ENCODE assay signal across 8 cellular contexts in the genomic region with DNA sequence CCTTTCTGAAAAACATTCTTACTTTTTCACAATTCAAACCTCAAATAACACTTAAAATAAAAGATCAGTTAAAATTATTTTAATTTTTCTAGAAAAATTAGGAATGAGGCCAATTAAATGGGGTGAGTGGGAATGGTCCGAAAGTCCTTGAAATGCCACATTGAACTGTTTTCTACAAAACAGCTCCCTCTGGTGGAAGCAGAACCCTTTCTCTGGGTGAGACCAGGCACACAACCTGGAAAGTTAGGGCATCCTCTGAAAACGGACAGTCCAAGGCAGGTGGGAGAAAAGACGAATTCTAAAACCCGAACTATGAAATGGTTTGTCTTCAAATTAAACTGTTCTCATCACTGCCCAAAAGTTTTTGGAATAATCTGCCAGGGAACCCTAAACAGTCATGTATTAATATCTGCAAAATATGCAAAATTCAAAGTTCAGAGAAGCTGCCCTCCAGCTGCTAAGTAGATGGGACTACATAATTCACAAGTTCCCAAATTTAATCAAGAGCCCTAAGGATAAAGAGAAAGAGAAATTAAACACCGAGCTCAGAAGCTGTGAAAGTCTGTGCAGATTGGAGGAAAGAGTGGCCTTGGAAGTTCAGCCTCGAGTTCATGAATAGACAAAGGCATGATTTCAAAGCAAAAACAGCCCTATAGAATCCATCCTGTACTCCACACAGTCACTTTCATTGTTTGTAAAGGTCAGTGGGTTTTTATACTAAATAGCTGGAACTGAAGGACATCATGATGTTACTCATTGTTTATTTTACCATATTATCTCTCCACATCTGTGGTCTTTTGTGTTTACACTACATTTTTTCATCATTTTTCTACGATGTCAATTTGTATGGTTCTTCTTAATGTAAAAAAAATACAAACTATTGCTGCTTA.
DNase-seq lines count a peak whose midpoint lies in the region; ATAC-seq and TF ChIP-seq lines count a peak whose summit lies in the region.

No MANE protein-coding gene starts in this region.

- no peaks in the 10 kb centered on the region for H3K4me1 ChIP-seq in psoas muscle

- H3K27ac ChIP-seq in psoas muscle = no peak overlapping the region

- intact Hi-C loops in natural killer cell (cut with micrococcal nuclease) = no loop called here
- intact Hi-C loops in psoas muscle (cut with DNase I) = loop anchor here (1.0 to 5.0 kb wide), 4 partner anchors 106 to 254 kb away; a partner anchor contains a TSS

- H3K4me3 ChIP-seq in MG63 (no peak overlapping the region), psoas muscle (no peak overlapping the region)

- H3K4me3 Mint-ChIP-seq in natural killer cell = no peak overlapping the region
- H3K4me3 Mint-ChIP-seq in natural killer cell treated with Interleukin-12 subunit alpha and Interleukin-12 subunit beta and Interleukin-15 and Interleukin-18, amount 100 ng/mL, for 72 hours = no peak overlapping the region

- no peaks in the 10 kb centered on the region for H3K36me3 Mint-ChIP-seq in natural killer cell
- no peaks in the 10 kb centered on the region for H3K36me3 Mint-ChIP-seq in natural killer cell treated with Interleukin-12 subunit alpha and Interleukin-12 subunit beta and Interleukin-15 and Interleukin-18, amount 100 ng/mL, for 72 hours

- no peaks in the 10 kb centered on the region for H3K27me3 ChIP-seq in MG63
- peaks cover 0 to 2% (median 0%) of the 10 kb centered on the region in 3 donors for H3K27me3 ChIP-seq in psoas muscle (ENCODE audit: insufficient read depth in 3 of 3, low read length in 2 of 3)

- H3K27me3 Mint-ChIP-seq in natural killer cell (ENCODE audit: low read depth in 2 of 2) = no peaks in the 10 kb centered on the region
- H3K27me3 Mint-ChIP-seq in natural killer cell treated with Interleukin-12 subunit alpha and Interleukin-12 subunit beta and Interleukin-15 and Interleukin-18, amount 100 ng/mL, for 72 hours = no peaks in the 10 kb centered on the region

- H3K4me1 Mint-ChIP-seq in natural killer cell = no peaks in the 10 kb centered on the region
- no peaks in the 10 kb centered on the region for H3K4me1 Mint-ChIP-seq in natural killer cell treated with Interleukin-12 subunit alpha and Interleukin-12 subunit beta and Interleukin-15 and Interleukin-18, amount 100 ng/mL, for 72 hours (ENCODE audit: low read depth in 2 of 2)

- H3K27ac Mint-ChIP-seq in natural killer cell = no peak overlapping the region
- no peak overlapping the region for H3K27ac Mint-ChIP-seq in natural killer cell treated with Interleukin-12 subunit alpha and Interleukin-12 subunit beta and Interleukin-15 and Interleukin-18, amount 100 ng/mL, for 72 hours

- DNase-seq in natural killer cell (no peak), MG63 (peak; percentile 11), germinal center (ENCODE audit: low spot score) (peak; percentile 17), psoas muscle (no peak)
- DNase-seq in natural killer cell treated with Interleukin-12 subunit alpha and Interleukin-12 subunit beta and Interleukin-15 and Interleukin-18, amount 100 ng/mL, for 72 hours (ENCODE audit: low spot score) = no peak
- DNase-seq in activated CD4-positive, alpha-beta T cell treated with anti-CD3 and anti-CD28 coated beads, Interleukin-2, amount 50 U/mL, for 1 hour = peak; percentile 1

- WGBS in psoas muscle, 3 donors = 34 to 37% (median 34%) methylated on average over 7 of the region's 7 CpGs

- H3K9me3 ChIP-seq in MG63 = no peaks in the 10 kb centered on the region
- no peaks in the 10 kb centered on the region for H3K9me3 ChIP-seq in psoas muscle

- H3K36me3 ChIP-seq in MG63 (peaks cover 9% of the 10 kb centered on the region), psoas muscle (ENCODE audit: insufficient read depth in 1 of 2, low read depth in 1 of 2) (no peaks in the 10 kb centered on the region)

- TF ChIP-seq CTCF in natural killer cell (IDR thresholded peaks at IDR 0.05) (peak; percentile 40), psoas muscle (IDR thresholded peaks at IDR 0.05) (peak; percentile 81)

- ATAC-seq in natural killer cell (no peak), psoas muscle (peak in 3 of 4 donors; percentile 51 to 64 (median 61)), HG02840 (IDR thresholded peaks at IDR 0.05; ENCODE audit: low FRiP score, unreplicated experiment) (no peak), GM18870 (IDR thresholded peaks at IDR 0.05; ENCODE audit: unreplicated experiment) (no peak)
- no peak for ATAC-seq in natural killer cell treated with Interleukin-12 subunit alpha and Interleukin-12 subunit beta and Interleukin-15 and Interleukin-18, amount 100 ng/mL, for 72 hours

- H3K9me3 Mint-ChIP-seq in natural killer cell = no peaks in the 10 kb centered on the region
- no peaks in the 10 kb centered on the region for H3K9me3 Mint-ChIP-seq in natural killer cell treated with Interleukin-12 subunit alpha and Interleukin-12 subunit beta and Interleukin-15 and Interleukin-18, amount 100 ng/mL, for 72 hours

Comparison
In these comparisons a context has a peak if more than half of its experiments do, and no peak if none do; other contexts are left out.
1. ATAC-seq: peak in psoas muscle (3 of 4); none in natural killer cell (0 of 3), natural killer cell treated with Interleukin-12 subunit alpha and Interleukin-12 subunit beta and Interleukin-15 and Interleukin-18, amount 100 ng/mL, for 72 hours (0 of 2), HG02840 (single experiment) and GM18870 (single experiment).
2. DNase-seq: peak in MG63 (single experiment), activated CD4-positive, alpha-beta T cell treated with anti-CD3 and anti-CD28 coated beads, Interleukin-2, amount 50 U/mL, for 1 hour (single experiment) and germinal center (single experiment); none in natural killer cell (single experiment), natural killer cell treated with Interleukin-12 subunit alpha and Interleukin-12 subunit beta and Interleukin-15 and Interleukin-18, amount 100 ng/mL, for 72 hours (single experiment) and psoas muscle (0 of 2).